Comparison of ENCODE assay signal across 8 cellular contexts in the genomic region with DNA sequence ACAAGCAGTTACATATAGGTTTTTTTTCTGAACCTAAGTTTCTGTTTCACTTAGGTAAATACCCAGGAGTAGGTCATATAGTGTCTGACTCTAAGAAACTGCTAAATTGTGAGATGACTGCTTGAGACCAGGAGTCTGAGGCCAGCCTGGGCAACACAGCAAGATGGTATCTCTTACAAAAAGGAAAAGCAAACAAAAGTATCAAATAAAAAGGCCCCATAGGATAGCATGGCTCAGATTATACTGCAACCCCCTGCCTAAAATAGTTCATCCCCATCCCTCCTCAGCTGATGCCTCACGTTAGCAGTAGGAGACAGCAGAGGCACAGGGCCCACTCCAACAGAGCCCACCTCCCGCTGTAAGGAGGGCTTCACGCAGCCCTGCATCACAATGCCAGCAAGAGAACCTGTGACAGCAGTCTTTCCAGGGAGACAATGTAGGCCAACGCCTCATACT.
DNase-seq lines count a peak whose midpoint lies in the region; ATAC-seq and TF ChIP-seq lines count a peak whose summit lies in the region.

No MANE protein-coding gene starts in this region.

- peak overlapping the region; percentile 81 for H3K27ac Mint-ChIP-seq in stimulated activated naive B cell treated with anti-CD40 and anti-IgM and Interleukin-4, amounts not matched to agents 10 μg/mL and 1 μg/mL and 100 μg/mL, for 72 hours

- no peak overlapping the region for H3K4me3 ChIP-seq in smooth muscle cell

- 96% methylated on average over 4 of the region's 4 CpGs for WGBS in smooth muscle cell (ENCODE audit: low lambda C conversion rate)

- H3K9me3 Mint-ChIP-seq in stimulated activated naive B cell treated with anti-CD40 and anti-IgM and Interleukin-4, amounts not matched to agents 10 μg/mL and 1 μg/mL and 100 μg/mL, for 72 hours = no peaks in the 10 kb centered on the region

- no peak overlapping the region for H2AFZ ChIP-seq in smooth muscle cell (ENCODE audit: low read depth)

- peaks cover 19 to 42% of the 10 kb centered on the region in 2 donors for H3K4me1 Mint-ChIP-seq in stimulated activated naive B cell treated with anti-CD40 and anti-IgM and Interleukin-4, amounts not matched to agents 10 μg/mL and 1 μg/mL and 100 μg/mL, for 72 hours

- H3K9me3 ChIP-seq in smooth muscle cell (replicated peaks; ENCODE audit: low read depth) = no peaks in the 10 kb centered on the region

- no peaks in the 10 kb centered on the region for H3K27me3 Mint-ChIP-seq in stimulated activated naive B cell treated with anti-CD40 and anti-IgM and Interleukin-4, amounts not matched to agents 10 μg/mL and 1 μg/mL and 100 μg/mL, for 72 hours

- H3K36me3 Mint-ChIP-seq in stimulated activated naive B cell treated with anti-CD40 and anti-IgM and Interleukin-4, amounts not matched to agents 10 μg/mL and 1 μg/mL and 100 μg/mL, for 72 hours = peaks cover 5 to 17% of the 10 kb centered on the region in 2 donors

- H3F3A ChIP-seq in smooth muscle cell (ENCODE audit: low read depth) = peaks cover 5% of the 10 kb centered on the region

- no peaks in the 10 kb centered on the region for H3K4me1 ChIP-seq in smooth muscle cell (ENCODE audit: low read depth)

- no peaks in the 10 kb centered on the region for H3K36me3 ChIP-seq in smooth muscle cell (ENCODE audit: low read depth)

- no peak overlapping the region for H3K9ac ChIP-seq in smooth muscle cell (ENCODE audit: low read depth)

- peak; percentile 45 for DNase-seq in activated naive CD4-positive, alpha-beta T cell treated with Interleukin-2 at 50 U/mL for 16 hours
- DNase-seq in activated naive CD4-positive, alpha-beta T cell treated with anti-CD3 and anti-CD28 coated beads, Interleukin-2, amount 50 U/mL, for 16 hours = no peak
- DNase-seq in RPMI8226 (peak; percentile 41), smooth muscle cell (lab: John Stamatoyannopoulos, UW; ENCODE audit: unreplicated experiment) (no peak), HK-2 (ENCODE audit: unreplicated experiment) (no peak), NCI-H446 (lab: John Stamatoyannopoulos, UW) (no peak)
- no peak for DNase-seq in stimulated activated naive B cell treated with anti-CD40 and anti-IgM and Interleukin-4, amounts not matched to agents 10 μg/mL and 1 μg/mL and 100 μg/mL, for 72 hours

- H3K27me3 ChIP-seq in smooth muscle cell (ENCODE audit: low read depth) = no peaks in the 10 kb centered on the region

- H3K4me2 ChIP-seq in smooth muscle cell = no peak overlapping the region

- peaks cover 68% of the 10 kb centered on the region for H4K20me1 ChIP-seq in smooth muscle cell (ENCODE audit: low read depth)

- TF ChIP-seq CTCF in smooth muscle cell (IDR thresholded peaks at IDR 0.05; ENCODE audit: borderline replicate concordance, insufficient read depth, poor library complexity, severe bottlenecking) = no peak

- peak; percentile 81 for ATAC-seq in HG02763 (IDR thresholded peaks at IDR 0.05; ENCODE audit: unreplicated experiment)
- peak; percentile 92 to 95 for ATAC-seq in stimulated activated naive B cell treated with anti-CD40 and anti-IgM and Interleukin-4, amounts not matched to agents 10 μg/mL and 1 μg/mL and 100 μg/mL, for 72 hours (replicated peaks)

- no peak overlapping the region for H3K27ac ChIP-seq in smooth muscle cell (ENCODE audit: low read depth)

- H3K4me3 Mint-ChIP-seq in stimulated activated naive B cell treated with anti-CD40 and anti-IgM and Interleukin-4, amounts not matched to agents 10 μg/mL and 1 μg/mL and 100 μg/mL, for 72 hours = peak overlapping the region; percentile 25 to 41

- peaks cover 74% of the 10 kb centered on the region for H3K79me2 ChIP-seq in smooth muscle cell (ENCODE audit: low read depth)

Comparison
In these comparisons a context has a peak if more than half of its experiments do, and no peak if none do; other contexts are left out.
1. DNase-seq: peak in activated naive CD4-positive, alpha-beta T cell treated with Interleukin-2 at 50 U/mL for 16 hours (single experiment) and RPMI8226 (single experiment); none in activated naive CD4-positive, alpha-beta T cell treated with anti-CD3 and anti-CD28 coated beads, Interleukin-2, amount 50 U/mL, for 16 hours (single experiment), stimulated activated naive B cell treated with anti-CD40 and anti-IgM and Interleukin-4, amounts not matched to agents 10 μg/mL and 1 μg/mL and 100 μg/mL, for 72 hours (single experiment), smooth muscle cell (single experiment), HK-2 (single experiment) and NCI-H446 (0 of 2).